In the genomic region with DNA sequence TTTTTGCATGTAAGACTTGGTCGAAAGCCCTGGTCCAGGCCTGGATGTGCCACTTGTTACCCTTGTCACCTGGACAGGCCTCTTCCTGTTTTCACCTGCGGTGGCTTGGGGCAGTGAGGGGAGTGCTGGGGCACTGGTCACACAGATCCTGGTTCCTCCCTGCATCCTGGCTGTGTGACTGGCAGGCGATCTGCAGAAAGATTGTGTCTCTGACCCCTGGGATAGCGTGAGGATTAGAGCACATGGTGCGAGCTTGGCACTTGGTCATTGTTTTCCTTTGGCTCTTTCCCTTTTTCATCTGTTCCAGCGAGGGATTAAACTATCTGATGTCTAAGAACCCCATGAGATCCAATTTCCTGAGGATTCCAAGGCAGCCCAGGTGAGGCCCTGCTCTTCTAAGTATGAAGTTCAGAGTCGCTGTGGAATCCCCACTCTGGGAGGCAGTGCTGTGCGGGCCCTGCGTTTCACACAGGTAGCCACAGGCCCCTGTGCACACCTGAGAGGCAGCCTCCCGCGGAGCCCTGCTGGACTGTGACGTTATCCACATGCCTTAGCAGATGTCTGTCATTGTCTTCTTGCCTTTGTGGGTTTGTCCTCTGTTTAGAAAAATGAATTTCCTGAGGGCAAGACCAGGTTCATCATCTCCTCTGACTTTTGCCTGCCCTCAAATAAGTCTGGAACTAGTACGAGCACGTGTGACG, we compare ENCODE assay signal across 16 cellular contexts.
DNase-seq lines count a peak whose midpoint lies in the region; ATAC-seq, FAIRE-seq and TF ChIP-seq lines count a peak whose summit lies in the region.
"Had no signal": no experiment of that assay in that cellular context is flagged by ENCODE, and none has a peak within 500 bp of the region (broad histone marks: within the 10 kb centered on the region; RNA-seq: fewer than 3 reads in every experiment).

No MANE protein-coding gene starts in this region.

- no peak for ATAC-seq in omental fat pad (ENCODE audit: low FRiP score)
- ATAC-seq: heart right ventricle had no signal

- H3K27me3 ChIP-seq in esophagus squamous epithelium (no peaks in the 10 kb centered on the region), trophoblast cell (ENCODE audit: insufficient read depth, low read length) (no peaks in the 10 kb centered on the region), uterus (no peaks in the 10 kb centered on the region)
- H3K27me3 ChIP-seq: heart right ventricle had no signal

- TF ChIP-seq POLR2A in esophagus squamous epithelium (IDR thresholded peaks at IDR 0.05) (no peak), uterus (IDR thresholded peaks at IDR 0.05) (no peak)

- H3K4ac ChIP-seq in trophoblast cell (ENCODE audit: low read depth, low read length): no peak overlapping the region

- H3K9ac ChIP-seq in trophoblast cell (ENCODE audit: low read length): no peak overlapping the region

- FAIRE-seq in GM19239 (lab: Jason Lieb, UNC): no peak

- H3K4me2 ChIP-seq in trophoblast cell (ENCODE audit: low read length): no peak overlapping the region

- H2AFZ ChIP-seq in trophoblast cell (ENCODE audit: insufficient read depth, low read length, poor library complexity): no peak overlapping the region

- H4K8ac ChIP-seq in trophoblast cell (ENCODE audit: low read depth, low read length): peak overlapping the region; percentile 54

- H2BK120ac ChIP-seq in trophoblast cell (ENCODE audit: insufficient read depth, low read length, poor library complexity): peak overlapping the region; percentile 1

- peak overlapping the region; percentile 63 for H4K91ac ChIP-seq in trophoblast cell (ENCODE audit: low read depth, low read length)

- intact Hi-C loops in esophagus squamous epithelium (cut with DNase I) (no loop called here), uterus (cut with DNase I; ENCODE audit: low total_unique reads) (no loop called here)

- H2BK12ac ChIP-seq in trophoblast cell (ENCODE audit: low read length): peak overlapping the region; percentile 21

- H2AK5ac ChIP-seq in trophoblast cell (ENCODE audit: low read length): peak overlapping the region; percentile 1

- H3K36me3 ChIP-seq in esophagus squamous epithelium (no peaks in the 10 kb centered on the region), trophoblast cell (ENCODE audit: control insufficient read depth in 1 of 2, insufficient read depth in 2 of 2, low read length in 2 of 2) (no peaks in the 10 kb centered on the region), uterus (no peaks in the 10 kb centered on the region)
- H3K36me3 ChIP-seq: heart right ventricle had no signal

- H3K4me1 ChIP-seq in esophagus squamous epithelium (peaks cover 9 to 76% (median 29%) of the 10 kb centered on the region in 3 donors), trophoblast cell (ENCODE audit: control insufficient read depth in 1 of 2, insufficient read depth in 2 of 2, low read length in 2 of 2) (peaks cover 27 to 39% of the 10 kb centered on the region in 2 experiments), uterus (peaks cover 0 to 15% of the 10 kb centered on the region in 2 donors)

- DNase-seq in activated effector memory CD4-positive, alpha-beta T cell treated with anti-CD3 and anti-CD28 coated beads, Interleukin-2, amount 50 U/mL, for 16 hours: peak; percentile 46
- DNase-seq in activated effector memory CD4-positive, alpha-beta T cell treated with Interleukin-2 at 50 U/mL for 16 hours: no peak
- DNase-seq in esophagus squamous epithelium (lab: John Stamatoyannopoulos, UW): no peak
- peak; percentile 92 to 95 for DNase-seq in trophoblast cell
- DNase-seq in uterus: no peak
- DNase-seq in GM19239 (ENCODE audit: insufficient read length, low spot score): no peak
- no peak for DNase-seq in activated T-cell treated with anti-CD3 and anti-CD28 coated beads for 4 hours
- DNase-seq in omental fat pad (ENCODE audit: low spot score): no peak
- DNase-seq: 8988T; anterior cingulate cortex; CD8-positive, alpha-beta memory T cell; H7; heart right ventricle; NCI-H2171 treated with DMSO at 0.1 percent for 48 hours; NK-92 treated with Interleukin-12 subunit alpha and Interleukin-12 subunit beta, amount 100 ng/mL, for 24 hours; T-helper 1 cell had no signal

- H4K12ac ChIP-seq in trophoblast cell (ENCODE audit: low read depth, low read length): no peak overlapping the region

- peaks cover 4% of the 10 kb centered on the region for H3K79me2 ChIP-seq in trophoblast cell (ENCODE audit: control insufficient read depth, insufficient read depth, low read length, poor library complexity)

- H3K79me1 ChIP-seq in trophoblast cell (ENCODE audit: low read length): peaks cover 29% of the 10 kb centered on the region

- peak overlapping the region; percentile 42 to 83 (median 67) for H3K27ac ChIP-seq in esophagus squamous epithelium
- H3K27ac ChIP-seq in trophoblast cell (ENCODE audit: low read depth, low read length): peak overlapping the region; percentile 53
- peak overlapping the region; percentile 43 to 51 for H3K27ac ChIP-seq in uterus

- H3K18ac ChIP-seq in trophoblast cell (ENCODE audit: low read length): peak overlapping the region; percentile 28

- no peak overlapping the region for H3K23ac ChIP-seq in trophoblast cell (ENCODE audit: low read length)

- peak overlapping the region; percentile 11 for H3K14ac ChIP-seq in trophoblast cell (ENCODE audit: low read length)

- H3K9me3 ChIP-seq in esophagus squamous epithelium: no peaks in the 10 kb centered on the region
- peaks cover 1% of the 10 kb centered on the region for H3K9me3 ChIP-seq in trophoblast cell (ENCODE audit: insufficient read depth, low read depth, low read length)
- H3K9me3 ChIP-seq in uterus: no peaks in the 10 kb centered on the region
- H3K9me3 ChIP-seq: heart right ventricle had no signal

- H3K4me3 ChIP-seq in esophagus squamous epithelium: no peak overlapping the region
- H3K4me3 ChIP-seq in trophoblast cell (ENCODE audit: low read depth, low read length): no peak overlapping the region
- H3K4me3 ChIP-seq in uterus: no peak overlapping the region
- H3K4me3 ChIP-seq: heart right ventricle had no signal

- 65 to 79% methylated on average over 11 to 12 of the region's 15 CpGs for WGBS in esophagus squamous epithelium, 2 donors
- WGBS in trophoblast cell (ENCODE audit: extremely low coverage, insufficient coverage, insufficient read length): no CpG with 5 or more reads among the region's 15 CpGs

- peak overlapping the region; percentile 5 for H2BK5ac ChIP-seq in trophoblast cell (ENCODE audit: low read depth, low read length, poor library complexity)

- TF ChIP-seq CTCF in esophagus squamous epithelium (IDR thresholded peaks at IDR 0.05): no peak
- no peak for TF ChIP-seq CTCF in uterus (IDR thresholded peaks at IDR 0.05)
- no peak for TF ChIP-seq CTCF in omental fat pad (IDR thresholded peaks at IDR 0.05)

Comparison
In these comparisons a context has a peak if more than half of its experiments do, and no peak if none do; other contexts are left out.
1. DNase-seq: peak in activated effector memory CD4-positive, alpha-beta T cell treated with anti-CD3 and anti-CD28 coated beads, Interleukin-2, amount 50 U/mL, for 16 hours (single experiment) and trophoblast cell (2 of 2); none in activated effector memory CD4-positive, alpha-beta T cell treated with Interleukin-2 at 50 U/mL for 16 hours (single experiment), esophagus squamous epithelium (single experiment), uterus (0 of 2), GM19239 (single experiment), activated T-cell treated with anti-CD3 and anti-CD28 coated beads for 4 hours (single experiment) and omental fat pad (single experiment).
2. Peak in every context shown above with its lines, with median percentiles within 50 percentile points of each other: H3K27ac ChIP-seq.